17 cellular contexts compared by ENCODE assay signal in the genomic region with DNA sequence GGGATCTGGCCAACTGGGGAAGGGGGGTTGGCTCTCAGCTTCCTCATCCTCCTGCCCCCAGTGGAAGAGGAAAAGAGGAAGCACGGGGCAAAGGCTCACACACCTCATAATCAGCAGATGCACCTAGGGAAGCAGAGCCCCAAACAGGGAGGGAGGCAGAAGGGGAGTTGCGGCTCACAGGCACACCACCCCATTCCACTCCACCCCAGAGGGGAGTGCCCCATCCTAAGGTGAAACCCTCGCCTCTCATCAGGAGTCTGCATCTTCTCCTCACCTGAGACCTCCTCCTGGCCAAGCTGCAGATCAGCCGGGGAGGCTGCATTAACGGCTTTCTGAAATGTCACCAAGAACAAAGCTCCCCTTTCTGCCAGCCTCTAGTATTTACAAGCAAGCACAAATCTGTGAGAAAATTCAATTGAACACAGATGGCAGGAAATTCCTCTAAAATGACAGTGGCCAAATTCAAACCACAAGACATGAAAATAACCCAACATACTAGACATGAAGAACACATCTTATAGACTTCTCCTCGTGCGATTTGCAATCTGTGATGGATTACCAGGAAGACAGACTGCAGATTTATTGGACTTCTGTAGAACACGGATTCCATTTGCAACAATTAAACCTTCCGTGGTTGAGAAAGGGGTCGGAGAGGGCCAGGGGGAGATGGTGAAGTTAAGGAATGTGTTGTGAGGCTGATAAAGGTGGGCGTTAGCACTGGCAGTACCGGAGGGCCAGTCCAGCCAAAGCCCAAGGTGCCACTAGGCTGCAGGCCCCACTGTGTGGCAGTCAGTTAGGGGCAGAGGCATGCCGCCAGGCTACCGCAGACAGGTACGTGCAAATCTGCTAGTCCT.
DNase-seq lines count a peak whose midpoint lies in the region; ATAC-seq and TF ChIP-seq lines count a peak whose summit lies in the region.
"Had no signal": no experiment of that assay in that cellular context is flagged by ENCODE, and none has a peak within 500 bp of the region (broad histone marks: within the 10 kb centered on the region; RNA-seq: fewer than 3 reads in every experiment).

No MANE protein-coding gene starts in this region.

- H3K9me3 ChIP-seq in BLaER1 (no peaks in the 10 kb centered on the region), IMR-90 (ENCODE audit: control insufficient read depth, insufficient read depth, low read length) (no peaks in the 10 kb centered on the region), PC-3 (ENCODE audit: low read length) (no peaks in the 10 kb centered on the region)
- H3K9me3 ChIP-seq: esophagus squamous epithelium, right lobe of liver had no signal

- no peak for TF ChIP-seq RAD21 in IMR-90 (IDR thresholded peaks at IDR 0.05; ENCODE audit: low read length)

- H3K27ac ChIP-seq in BLaER1 (no peak overlapping the region), IMR-90 (ENCODE audit: insufficient read depth, low read length) (peak overlapping the region; percentile 10; the same call in 1 of the 2 replicates), PC-3 (ENCODE audit: low read length) (no peak overlapping the region)
- H3K27ac ChIP-seq: esophagus squamous epithelium, right lobe of liver had no signal

- no peak overlapping the region for H3K9ac ChIP-seq in BLaER1
- no peak overlapping the region for H3K9ac ChIP-seq in IMR-90 (ENCODE audit: low read depth, low read length)
- H3K9ac ChIP-seq in PC-3 (ENCODE audit: low read length) = no peak overlapping the region

- in situ Hi-C loops in IMR-90 (cut with MboI; ENCODE audit: low sequenced_read_pairs) = no loop called here

- peak overlapping the region; percentile 56 for H3K4me2 ChIP-seq in BLaER1
- peak overlapping the region; percentile 50 for H3K4me2 ChIP-seq in IMR-90 (ENCODE audit: low read depth, low read length)
- H3K4me2 ChIP-seq in PC-3 (ENCODE audit: low read length) = no peak overlapping the region

- peak overlapping the region; percentile 75 for H2AK9ac ChIP-seq in IMR-90 (replicated peaks; ENCODE audit: low read depth, low read length, poor library complexity)

- H4K20me1 ChIP-seq in BLaER1 = no peaks in the 10 kb centered on the region
- H4K20me1 ChIP-seq in IMR-90 (ENCODE audit: insufficient read depth, low read length) = peaks cover 21% of the 10 kb centered on the region; the same call in 1 of the 2 replicates
- H4K20me1 ChIP-seq in PC-3 (ENCODE audit: low read length) = no peaks in the 10 kb centered on the region

- peak overlapping the region; percentile 55 for H3K14ac ChIP-seq in IMR-90 (replicated peaks; ENCODE audit: low read depth, low read length)

- dilution Hi-C loops in IMR-90 (cut with HindIII; ENCODE audit: low sequenced_read_pairs, unreplicated experiment) = no loop called here

- H2BK20ac ChIP-seq in IMR-90 (ENCODE audit: low read depth, low read length) = peak overlapping the region; percentile 85

- no peaks in the 10 kb centered on the region for H3K9me3 Mint-ChIP-seq in nephron
- H3K9me3 Mint-ChIP-seq: activated T-helper 17 cell treated with anti-CD3 and anti-CD28 coated beads, Interleukin-2, amount 50 U/mL, for 72 hours; central memory CD8-positive, alpha-beta T cell; T-cell had no signal

- POLR2A ChIA-PET in IMR-90 (lab: Charles Lee; ENCODE audit: unreplicated experiment) (no interaction called here), PC-3 (lab: Charles Lee; ENCODE audit: unreplicated experiment) (no interaction called here)

- H2BK15ac ChIP-seq in IMR-90 (ENCODE audit: low read depth, low read length) = peak overlapping the region; percentile 72; the same call in 1 of the 3 replicates

- H3F3A ChIP-seq in PC-3 (ENCODE audit: low read length, unreplicated experiment) = no peaks in the 10 kb centered on the region

- H3K23ac ChIP-seq in IMR-90 (ENCODE audit: low read depth, low read length) = peak overlapping the region; percentile 71

- no peaks in the 10 kb centered on the region for H3K79me2 ChIP-seq in PC-3 (ENCODE audit: low read length)

- CTCF ChIA-PET in IMR-90 (lab: Yijun Ruan, JAX) (interaction anchor here (1.1 kb wide), 1 partner anchor 77 kb away, joined by 3 read pairs; no protein-coding TSS in a partner anchor), PC-3 (lab: Charles Lee) (no interaction called here)

- H2BK120ac ChIP-seq in IMR-90 (ENCODE audit: low read depth, low read length) = peak overlapping the region; percentile 84

- peak overlapping the region in 1 of 2 experiments; percentile 61; a peak in 1 of 4 replicates for H4K8ac ChIP-seq in IMR-90 (ENCODE audit: low read depth in 2 of 2, low read length in 2 of 2)

- H3K9me2 ChIP-seq in PC-3 (replicated peaks; ENCODE audit: low read length) = no peaks in the 10 kb centered on the region

- H3K27ac Mint-ChIP-seq in nephron = peak overlapping the region in 2 of 3 experiments; percentile 7 to 32
- H3K27ac Mint-ChIP-seq: activated T-helper 17 cell treated with anti-CD3 and anti-CD28 coated beads, Interleukin-2, amount 50 U/mL, for 72 hours; T-cell had no signal

- peaks cover 5% of the 10 kb centered on the region for H3K4me1 Mint-ChIP-seq in nephron
- H3K4me1 Mint-ChIP-seq: T-cell had no signal

- WGBS in IMR-90 (ENCODE audit: extremely low coverage in 2 of 2, insufficient read length in 1 of 2), 2 experiments = 63% methylated on average over 5 of the region's 15 CpGs; no CpG with 5 or more reads in 1 of the 2 experiments

- H3K27me3 Mint-ChIP-seq in nephron (ENCODE audit: low read depth) = peaks cover 32% of the 10 kb centered on the region

- H2AK5ac ChIP-seq in IMR-90 (ENCODE audit: low read depth, low read length) = peak overlapping the region; percentile 94

- TF ChIP-seq POLR2A in IMR-90 (IDR thresholded peaks at IDR 0.05; ENCODE audit: low read depth, low read length) = no peak

- H3K4me1 ChIP-seq in BLaER1 = peaks cover 22% of the 10 kb centered on the region
- H3K4me1 ChIP-seq in IMR-90 (ENCODE audit: control insufficient read depth, insufficient read depth, low read length) = peaks cover 25% of the 10 kb centered on the region
- no peaks in the 10 kb centered on the region for H3K4me1 ChIP-seq in PC-3 (ENCODE audit: insufficient read depth, low read length)
- H3K4me1 ChIP-seq: esophagus squamous epithelium, right lobe of liver had no signal

- no peaks in the 10 kb centered on the region for H3K36me3 Mint-ChIP-seq in nephron (ENCODE audit: low read depth)
- H3K36me3 Mint-ChIP-seq: T-cell had no signal

- peak overlapping the region; percentile 38 for H3K18ac ChIP-seq in IMR-90 (ENCODE audit: low read depth, low read length)

- no peaks in the 10 kb centered on the region for H3K36me3 ChIP-seq in BLaER1
- no peaks in the 10 kb centered on the region; the same call in none of the 2 replicates for H3K36me3 ChIP-seq in IMR-90 (ENCODE audit: control insufficient read depth, insufficient read depth, low read length)
- no peaks in the 10 kb centered on the region for H3K36me3 ChIP-seq in PC-3 (ENCODE audit: low read depth, low read length)
- H3K36me3 ChIP-seq: esophagus squamous epithelium, right lobe of liver had no signal

- no peak overlapping the region for H4K5ac ChIP-seq in IMR-90 (ENCODE audit: low read depth, low read length)

- no TSS peak for BruUV-seq in IMR-90 (replicated peaks; lab: Mats Ljungman, UMichigan)
- BruUV-seq in PC-3 (replicated peaks; lab: Mats Ljungman, UMichigan) = no TSS peak

- H3K4me3 ChIP-seq in BLaER1 = no peak overlapping the region
- H3K4me3 ChIP-seq in IMR-90 (ENCODE audit: insufficient read depth, low read depth, low read length) = no peak overlapping the region
- no peak overlapping the region for H3K4me3 ChIP-seq in cardiac fibroblast (replicated peaks in 1 of 2; ENCODE audit: low read depth in 2 of 2, low read length in 2 of 2)
- no peak overlapping the region for H3K4me3 ChIP-seq in PC-3 (ENCODE audit: low read length)
- H3K4me3 ChIP-seq: esophagus squamous epithelium, right lobe of liver had no signal

- H3K4me3 Mint-ChIP-seq in nephron = no peak overlapping the region
- H3K4me3 Mint-ChIP-seq: activated T-helper 17 cell treated with anti-CD3 and anti-CD28 coated beads, Interleukin-2, amount 50 U/mL, for 72 hours; central memory CD8-positive, alpha-beta T cell; T-cell had no signal

- H3K9me1 ChIP-seq in IMR-90 (ENCODE audit: insufficient read depth, low read length) = peaks cover 54% of the 10 kb centered on the region

- H3K27me3 ChIP-seq in BLaER1 (no peaks in the 10 kb centered on the region), IMR-90 (ENCODE audit: control insufficient read depth, insufficient read depth, low read length) (peaks cover 6% of the 10 kb centered on the region), PC-3 (ENCODE audit: low read length) (no peaks in the 10 kb centered on the region)
- H3K27me3 ChIP-seq: esophagus squamous epithelium, right lobe of liver had no signal

- H3K56ac ChIP-seq in IMR-90 (ENCODE audit: extremely low read depth, insufficient read depth, low read length) = no peak overlapping the region

- peak overlapping the region; percentile 55 for H2BK5ac ChIP-seq in IMR-90 (ENCODE audit: low read depth, low read length, poor library complexity, severe bottlenecking)

- peak overlapping the region; percentile 76 for H4K91ac ChIP-seq in IMR-90 (ENCODE audit: insufficient read depth, low read depth, low read length)

- ATAC-seq in IMR-90 (ENCODE audit: low read depth) (peak; percentile 41), PC-3 (no peak)
- ATAC-seq: activated T-helper 17 cell treated with anti-CD3 and anti-CD28 coated beads, Interleukin-2, amount 50 U/mL, for 72 hours; right lobe of liver; T-cell had no signal

- DNase-seq in IMR-90 = peak; percentile 85
- DNase-seq in cardiac fibroblast (ENCODE audit: low read depth in 2 of 2) = peak; percentile 46 to 77
- DNase-seq in stimulated activated CD4-positive, alpha-beta T cell treated with anti-CD3 and anti-CD28 coated beads, Interleukin-2, amount 100 ng/mL, for 24 hours = no peak
- no peak for DNase-seq in AML-193 (lab: John Stamatoyannopoulos, UW)
- DNase-seq in NCI-H526 (lab: John Stamatoyannopoulos, UW) = no peak
- no peak for DNase-seq in PC-3
- DNase-seq: activated CD4-positive, alpha-beta T cell treated with anti-CD3 and anti-CD28 coated beads for 4 hours; COR-L47; esophagus squamous epithelium; islet precursor cell; NCI-H2107; T-cell had no signal

- peak overlapping the region; percentile 9 for H2AFZ ChIP-seq in IMR-90 (replicated peaks; ENCODE audit: low read length, poor library complexity)
- H2AFZ ChIP-seq in PC-3 (ENCODE audit: low read length) = no peak overlapping the region

- intact Hi-C loops in IMR-90 (cut with micrococcal nuclease) (no loop called here), PC-3 (cut with micrococcal nuclease) (no loop called here)

- H3K79me1 ChIP-seq in IMR-90 (ENCODE audit: low read depth in 1 of 2, low read length in 2 of 2) = peaks cover 2 to 37% of the 10 kb centered on the region in 2 experiments

- peak overlapping the region; percentile 79 for H3K4ac ChIP-seq in IMR-90 (ENCODE audit: low read depth, low read length)

- TF ChIP-seq CTCF in IMR-90 (conservative IDR thresholded peaks at IDR 0.05; ENCODE audit: low read depth, low read length) (no peak), cardiac fibroblast (IDR thresholded peaks at IDR 0.05; ENCODE audit: low read depth, low read length) (no peak), nephron (IDR thresholded peaks at IDR 0.05; ENCODE audit: unreplicated experiment in 3 of 3) (no peak), PC-3 (conservative IDR thresholded peaks at IDR 0.05; ENCODE audit: low read depth, low read length) (no peak)

Comparison
In these comparisons a context has a peak if more than half of its experiments do, and no peak if none do; other contexts are left out.
1. DNase-seq: peak in IMR-90 (single experiment) and cardiac fibroblast (2 of 2); none in stimulated activated CD4-positive, alpha-beta T cell treated with anti-CD3 and anti-CD28 coated beads, Interleukin-2, amount 100 ng/mL, for 24 hours (0 of 2), AML-193 (0 of 2), NCI-H526 (0 of 2) and PC-3 (single experiment).